1 cellular context compared by ENCODE assay signal in the genomic region with DNA sequence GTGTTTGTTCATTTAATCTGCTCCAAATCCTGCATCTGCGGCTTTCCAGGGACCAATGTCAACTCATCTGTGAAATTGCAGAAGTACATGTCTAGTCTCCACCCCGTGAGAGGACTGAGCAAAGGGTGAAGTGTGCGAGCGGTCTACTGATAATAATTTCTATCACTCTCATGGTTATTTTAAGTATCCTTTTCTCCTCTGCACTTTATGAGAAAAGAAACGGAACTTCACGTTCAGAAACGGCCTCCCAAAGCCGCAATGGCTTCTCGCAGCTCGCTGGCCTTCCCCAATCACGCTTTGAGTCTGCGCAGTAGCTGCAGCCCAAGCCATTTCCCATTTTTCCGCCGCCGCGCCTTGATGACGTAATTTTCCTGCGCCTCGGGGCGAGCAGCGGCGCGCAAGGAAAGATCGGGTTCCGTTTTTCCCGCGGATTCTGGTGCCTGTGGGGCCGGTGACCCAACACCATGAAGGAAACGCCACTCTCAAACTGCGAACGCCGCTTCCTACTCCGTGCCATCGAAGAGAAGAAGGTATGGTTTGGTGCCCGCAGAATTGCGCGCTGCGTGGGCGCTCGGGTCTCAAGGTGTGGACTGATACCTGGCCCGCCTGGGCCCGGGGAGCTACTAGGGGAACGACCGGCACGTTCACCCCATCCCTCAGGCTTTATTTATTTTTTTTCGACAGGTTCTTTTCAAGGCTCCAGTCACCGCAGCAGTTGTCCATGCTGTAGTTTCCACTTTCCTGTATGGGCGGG.
TF ChIP-seq lines count a peak whose summit lies in the region.

A gene with protein sequence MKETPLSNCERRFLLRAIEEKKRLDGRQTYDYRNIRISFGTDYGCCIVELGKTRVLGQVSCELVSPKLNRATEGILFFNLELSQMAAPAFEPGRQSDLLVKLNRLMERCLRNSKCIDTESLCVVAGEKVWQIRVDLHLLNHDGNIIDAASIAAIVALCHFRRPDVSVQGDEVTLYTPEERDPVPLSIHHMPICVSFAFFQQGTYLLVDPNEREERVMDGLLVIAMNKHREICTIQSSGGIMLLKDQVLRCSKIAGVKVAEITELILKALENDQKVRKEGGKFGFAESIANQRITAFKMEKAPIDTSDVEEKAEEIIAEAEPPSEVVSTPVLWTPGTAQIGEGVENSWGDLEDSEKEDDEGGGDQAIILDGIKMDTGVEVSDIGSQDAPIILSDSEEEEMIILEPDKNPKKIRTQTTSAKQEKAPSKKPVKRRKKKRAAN (plus strand): TSS at position 363 of the 754 bp plus-strand sequence. CDS start 102 bp downstream, at position 465.

TF ChIP-seq in HepG2, 621 proteins besides CTCF, POLR2A, EP300 and RAD21 (continued from another document and continues in another):
- TF ChIP-seq, protein P1, sequence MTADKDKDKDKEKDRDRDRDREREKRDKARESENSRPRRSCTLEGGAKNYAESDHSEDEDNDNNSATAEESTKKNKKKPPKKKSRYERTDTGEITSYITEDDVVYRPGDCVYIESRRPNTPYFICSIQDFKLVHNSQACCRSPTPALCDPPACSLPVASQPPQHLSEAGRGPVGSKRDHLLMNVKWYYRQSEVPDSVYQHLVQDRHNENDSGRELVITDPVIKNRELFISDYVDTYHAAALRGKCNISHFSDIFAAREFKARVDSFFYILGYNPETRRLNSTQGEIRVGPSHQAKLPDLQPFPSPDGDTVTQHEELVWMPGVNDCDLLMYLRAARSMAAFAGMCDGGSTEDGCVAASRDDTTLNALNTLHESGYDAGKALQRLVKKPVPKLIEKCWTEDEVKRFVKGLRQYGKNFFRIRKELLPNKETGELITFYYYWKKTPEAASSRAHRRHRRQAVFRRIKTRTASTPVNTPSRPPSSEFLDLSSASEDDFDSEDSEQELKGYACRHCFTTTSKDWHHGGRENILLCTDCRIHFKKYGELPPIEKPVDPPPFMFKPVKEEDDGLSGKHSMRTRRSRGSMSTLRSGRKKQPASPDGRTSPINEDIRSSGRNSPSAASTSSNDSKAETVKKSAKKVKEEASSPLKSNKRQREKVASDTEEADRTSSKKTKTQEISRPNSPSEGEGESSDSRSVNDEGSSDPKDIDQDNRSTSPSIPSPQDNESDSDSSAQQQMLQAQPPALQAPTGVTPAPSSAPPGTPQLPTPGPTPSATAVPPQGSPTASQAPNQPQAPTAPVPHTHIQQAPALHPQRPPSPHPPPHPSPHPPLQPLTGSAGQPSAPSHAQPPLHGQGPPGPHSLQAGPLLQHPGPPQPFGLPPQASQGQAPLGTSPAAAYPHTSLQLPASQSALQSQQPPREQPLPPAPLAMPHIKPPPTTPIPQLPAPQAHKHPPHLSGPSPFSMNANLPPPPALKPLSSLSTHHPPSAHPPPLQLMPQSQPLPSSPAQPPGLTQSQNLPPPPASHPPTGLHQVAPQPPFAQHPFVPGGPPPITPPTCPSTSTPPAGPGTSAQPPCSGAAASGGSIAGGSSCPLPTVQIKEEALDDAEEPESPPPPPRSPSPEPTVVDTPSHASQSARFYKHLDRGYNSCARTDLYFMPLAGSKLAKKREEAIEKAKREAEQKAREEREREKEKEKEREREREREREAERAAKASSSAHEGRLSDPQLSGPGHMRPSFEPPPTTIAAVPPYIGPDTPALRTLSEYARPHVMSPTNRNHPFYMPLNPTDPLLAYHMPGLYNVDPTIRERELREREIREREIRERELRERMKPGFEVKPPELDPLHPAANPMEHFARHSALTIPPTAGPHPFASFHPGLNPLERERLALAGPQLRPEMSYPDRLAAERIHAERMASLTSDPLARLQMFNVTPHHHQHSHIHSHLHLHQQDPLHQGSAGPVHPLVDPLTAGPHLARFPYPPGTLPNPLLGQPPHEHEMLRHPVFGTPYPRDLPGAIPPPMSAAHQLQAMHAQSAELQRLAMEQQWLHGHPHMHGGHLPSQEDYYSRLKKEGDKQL (CRISPR knock-in tag; IDR thresholded peaks at IDR 0.05; ENCODE audit: low read depth), result 0 out of 2 replicates have a peak, but pooled peaks have one; percentile 40
- TF ChIP-seq SIX4 (CRISPR knock-in tag; IDR thresholded peaks at IDR 0.05), result peak; percentile 72
- TF ChIP-seq, protein P2, sequence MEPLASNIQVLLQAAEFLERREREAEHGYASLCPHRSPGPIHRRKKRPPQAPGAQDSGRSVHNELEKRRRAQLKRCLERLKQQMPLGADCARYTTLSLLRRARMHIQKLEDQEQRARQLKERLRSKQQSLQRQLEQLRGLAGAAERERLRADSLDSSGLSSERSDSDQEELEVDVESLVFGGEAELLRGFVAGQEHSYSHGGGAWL (CRISPR knock-in tag; IDR thresholded peaks at IDR 0.05), result no peak; the same call in 1 of the 2 replicates
- no peak for TF ChIP-seq ZKSCAN1 (IDR thresholded peaks at IDR 0.05; ENCODE audit: low read length)
- no peak for TF ChIP-seq AHR (CRISPR knock-in tag; IDR thresholded peaks at IDR 0.05)
- peak; percentile 70; the same call in 1 of the 2 replicates for TF ChIP-seq ZNF780A (CRISPR knock-in tag; IDR thresholded peaks at IDR 0.05)
- no peak for TF ChIP-seq HNF4G (IDR thresholded peaks at IDR 0.05; ENCODE audit: borderline replicate concordance, low read depth, low read length)
- no peak for TF ChIP-seq HNF4G (CRISPR knock-in tag; IDR thresholded peaks at IDR 0.05; ENCODE audit: borderline replicate concordance, low read depth)
- TF ChIP-seq NCOA1 (CRISPR knock-in tag; IDR thresholded peaks at IDR 0.05), result no peak
- TF ChIP-seq ZNF782 (CRISPR knock-in tag; IDR thresholded peaks at IDR 0.05; ENCODE audit: borderline replicate concordance), result peak; percentile 36; the same call in 1 of the 2 replicates
- TF ChIP-seq, protein P3, sequence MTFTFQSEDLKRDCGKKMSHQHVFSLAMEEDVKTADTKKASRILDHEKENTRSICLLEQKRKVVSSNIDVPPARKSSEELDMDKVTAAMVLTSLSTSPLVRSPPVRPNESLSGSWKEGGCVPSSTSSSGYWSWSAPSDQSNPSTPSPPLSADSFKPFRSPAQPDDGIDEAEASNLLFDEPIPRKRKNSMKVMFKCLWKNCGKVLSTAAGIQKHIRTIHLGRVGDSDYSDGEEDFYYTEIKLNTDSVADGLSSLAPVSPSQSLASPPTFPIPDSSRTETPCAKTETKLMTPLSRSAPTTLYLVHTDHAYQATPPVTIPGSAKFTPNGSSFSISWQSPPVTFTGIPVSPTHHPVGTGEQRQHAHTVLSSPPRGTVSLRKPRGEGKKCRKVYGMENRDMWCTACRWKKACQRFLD (CRISPR knock-in tag; IDR thresholded peaks at IDR 0.05; ENCODE audit: borderline replicate concordance), result 0 out of 2 replicates have a peak, but pooled peaks have one; percentile 39
- TF ChIP-seq, protein P4, sequence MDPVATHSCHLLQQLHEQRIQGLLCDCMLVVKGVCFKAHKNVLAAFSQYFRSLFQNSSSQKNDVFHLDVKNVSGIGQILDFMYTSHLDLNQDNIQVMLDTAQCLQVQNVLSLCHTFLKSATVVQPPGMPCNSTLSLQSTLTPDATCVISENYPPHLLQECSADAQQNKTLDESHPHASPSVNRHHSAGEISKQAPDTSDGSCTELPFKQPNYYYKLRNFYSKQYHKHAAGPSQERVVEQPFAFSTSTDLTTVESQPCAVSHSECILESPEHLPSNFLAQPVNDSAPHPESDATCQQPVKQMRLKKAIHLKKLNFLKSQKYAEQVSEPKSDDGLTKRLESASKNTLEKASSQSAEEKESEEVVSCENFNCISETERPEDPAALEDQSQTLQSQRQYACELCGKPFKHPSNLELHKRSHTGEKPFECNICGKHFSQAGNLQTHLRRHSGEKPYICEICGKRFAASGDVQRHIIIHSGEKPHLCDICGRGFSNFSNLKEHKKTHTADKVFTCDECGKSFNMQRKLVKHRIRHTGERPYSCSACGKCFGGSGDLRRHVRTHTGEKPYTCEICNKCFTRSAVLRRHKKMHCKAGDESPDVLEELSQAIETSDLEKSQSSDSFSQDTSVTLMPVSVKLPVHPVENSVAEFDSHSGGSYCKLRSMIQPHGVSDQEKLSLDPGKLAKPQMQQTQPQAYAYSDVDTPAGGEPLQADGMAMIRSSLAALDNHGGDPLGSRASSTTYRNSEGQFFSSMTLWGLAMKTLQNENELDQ (CRISPR knock-in tag; IDR thresholded peaks at IDR 0.05; ENCODE audit: borderline replicate concordance), result no peak
- TF ChIP-seq, protein P5, sequence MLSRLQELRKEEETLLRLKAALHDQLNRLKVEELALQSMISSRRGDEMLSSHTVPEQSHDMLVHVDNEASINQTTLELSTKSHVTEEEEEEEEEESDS (CRISPR knock-in tag; IDR thresholded peaks at IDR 0.05; ENCODE audit: borderline replicate concordance), result no peak
- TF ChIP-seq ZSCAN20 (CRISPR knock-in tag; IDR thresholded peaks at IDR 0.05; ENCODE audit: borderline replicate concordance), result peak; percentile 65; the same call in 1 of the 2 replicates
- no peak for TF ChIP-seq RBM39 (IDR thresholded peaks at IDR 0.05; ENCODE audit: low read depth, low read length, poor library complexity, severe bottlenecking)
- TF ChIP-seq ZNF775 (CRISPR knock-in tag; IDR thresholded peaks at IDR 0.05; ENCODE audit: borderline replicate concordance), result no peak
- no peak for TF ChIP-seq ZNF446 (CRISPR knock-in tag; IDR thresholded peaks at IDR 0.05)
- TF ChIP-seq NFATC3 (CRISPR knock-in tag; IDR thresholded peaks at IDR 0.05), result 0 out of 2 replicates have a peak, but pooled peaks have one; percentile 29
- no peak; the same call in 1 of the 2 replicates for TF ChIP-seq ZNF749 (CRISPR knock-in tag; IDR thresholded peaks at IDR 0.05; ENCODE audit: borderline replicate concordance)
- no peak for TF ChIP-seq ZNF737 (CRISPR knock-in tag; IDR thresholded peaks at IDR 0.05; ENCODE audit: borderline replicate concordance)
- TF ChIP-seq, protein P6, sequence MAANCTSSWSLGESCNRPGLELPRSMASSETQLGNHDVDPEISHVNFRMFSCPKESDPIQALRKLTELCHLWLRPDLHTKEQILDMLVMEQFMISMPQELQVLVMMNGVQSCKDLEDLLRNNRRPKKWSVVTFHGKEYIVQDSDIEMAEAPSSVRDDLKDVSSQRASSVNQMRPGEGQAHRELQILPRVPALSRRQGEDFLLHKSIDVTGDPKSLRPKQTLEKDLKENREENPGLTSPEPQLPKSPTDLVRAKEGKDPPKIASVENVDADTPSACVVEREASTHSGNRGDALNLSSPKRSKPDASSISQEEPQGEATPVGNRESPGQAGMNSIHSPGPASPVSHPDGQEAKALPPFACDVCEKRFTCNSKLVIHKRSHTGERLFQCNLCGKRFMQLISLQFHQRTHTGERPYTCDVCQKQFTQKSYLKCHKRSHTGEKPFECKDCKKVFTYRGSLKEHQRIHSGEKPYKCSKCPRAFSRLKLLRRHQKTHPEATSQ (CRISPR knock-in tag; IDR thresholded peaks at IDR 0.05; ENCODE audit: borderline replicate concordance), result peak; percentile 14; the same call in 1 of the 2 replicates
- TF ChIP-seq, protein P7, sequence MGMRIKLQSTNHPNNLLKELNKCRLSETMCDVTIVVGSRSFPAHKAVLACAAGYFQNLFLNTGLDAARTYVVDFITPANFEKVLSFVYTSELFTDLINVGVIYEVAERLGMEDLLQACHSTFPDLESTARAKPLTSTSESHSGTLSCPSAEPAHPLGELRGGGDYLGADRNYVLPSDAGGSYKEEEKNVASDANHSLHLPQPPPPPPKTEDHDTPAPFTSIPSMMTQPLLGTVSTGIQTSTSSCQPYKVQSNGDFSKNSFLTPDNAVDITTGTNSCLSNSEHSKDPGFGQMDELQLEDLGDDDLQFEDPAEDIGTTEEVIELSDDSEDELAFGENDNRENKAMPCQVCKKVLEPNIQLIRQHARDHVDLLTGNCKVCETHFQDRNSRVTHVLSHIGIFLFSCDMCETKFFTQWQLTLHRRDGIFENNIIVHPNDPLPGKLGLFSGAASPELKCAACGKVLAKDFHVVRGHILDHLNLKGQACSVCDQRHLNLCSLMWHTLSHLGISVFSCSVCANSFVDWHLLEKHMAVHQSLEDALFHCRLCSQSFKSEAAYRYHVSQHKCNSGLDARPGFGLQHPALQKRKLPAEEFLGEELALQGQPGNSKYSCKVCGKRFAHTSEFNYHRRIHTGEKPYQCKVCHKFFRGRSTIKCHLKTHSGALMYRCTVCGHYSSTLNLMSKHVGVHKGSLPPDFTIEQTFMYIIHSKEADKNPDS (CRISPR knock-in tag; IDR thresholded peaks at IDR 0.05), result no peak
- TF ChIP-seq ELF4 (CRISPR knock-in tag; IDR thresholded peaks at IDR 0.05; ENCODE audit: borderline replicate concordance), result no peak
- TF ChIP-seq HNRNPH1 (optimal IDR thresholded peaks at IDR 0.05; ENCODE audit: low read depth, low read length), result no peak
- peak; percentile 53; the same call in 1 of the 2 replicates for TF ChIP-seq ARHGAP35 (CRISPR knock-in tag; IDR thresholded peaks at IDR 0.05; ENCODE audit: borderline replicate concordance)
- TF ChIP-seq BCL6 (CRISPR knock-in tag; IDR thresholded peaks at IDR 0.05), result peak; percentile 59
- TF ChIP-seq ZNF558 (CRISPR knock-in tag; IDR thresholded peaks at IDR 0.05; ENCODE audit: borderline replicate concordance), result no peak
- TF ChIP-seq PHF5A (CRISPR knock-in tag; IDR thresholded peaks at IDR 0.05; ENCODE audit: low read depth, unreplicated experiment), result peak; percentile 56
- no peak for TF ChIP-seq ZNF7 (CRISPR knock-in tag; IDR thresholded peaks at IDR 0.05)
- 0 out of 2 replicates have a peak, but pooled peaks have one; percentile 47 for TF ChIP-seq ZIK1 (CRISPR knock-in tag; IDR thresholded peaks at IDR 0.05; ENCODE audit: borderline replicate concordance, low read depth)
- TF ChIP-seq MATR3 (CRISPR knock-in tag; IDR thresholded peaks at IDR 0.05), result no peak
- TF ChIP-seq RFXAP (CRISPR knock-in tag; IDR thresholded peaks at IDR 0.05; ENCODE audit: borderline replicate concordance), result peak; percentile 70; the same call in 1 of the 2 replicates
- TF ChIP-seq, protein P8, sequence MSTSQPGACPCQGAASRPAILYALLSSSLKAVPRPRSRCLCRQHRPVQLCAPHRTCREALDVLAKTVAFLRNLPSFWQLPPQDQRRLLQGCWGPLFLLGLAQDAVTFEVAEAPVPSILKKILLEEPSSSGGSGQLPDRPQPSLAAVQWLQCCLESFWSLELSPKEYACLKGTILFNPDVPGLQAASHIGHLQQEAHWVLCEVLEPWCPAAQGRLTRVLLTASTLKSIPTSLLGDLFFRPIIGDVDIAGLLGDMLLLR (CRISPR knock-in tag; IDR thresholded peaks at IDR 0.05), result no peak
- TF ChIP-seq ZNF24 (IDR thresholded peaks at IDR 0.05), result no peak
- peak; percentile 87 for TF ChIP-seq TP53 (CRISPR knock-in tag; conservative IDR thresholded peaks at IDR 0.05)
- peak; percentile 70; the same call in 1 of the 2 replicates for TF ChIP-seq PCBP1 (IDR thresholded peaks at IDR 0.05; ENCODE audit: borderline replicate concordance, low read depth, low read length)
- TF ChIP-seq HDAC2 (CRISPR knock-in tag; IDR thresholded peaks at IDR 0.05), result peak; percentile 80; the same call in 1 of the 2 replicates
- TF ChIP-seq NCOA2 (CRISPR knock-in tag; IDR thresholded peaks at IDR 0.05), result peak; percentile 50
- TF ChIP-seq PPARG (CRISPR knock-in tag; conservative IDR thresholded peaks at IDR 0.05), result no peak
- TF ChIP-seq ZSCAN9 (CRISPR knock-in tag; IDR thresholded peaks at IDR 0.05; ENCODE audit: borderline replicate concordance), result no peak
